Comparison of ENCODE assay signal across 1 cellular context in genomic region chr1:28512058-28512611, GRCh38.
TF ChIP-seq lines count a peak whose summit lies in the region.

No MANE protein-coding gene starts in this region.

TF ChIP-seq in K562, 482 proteins besides CTCF, POLR2A, EP300 and RAD21 (continued from another document and continues in another):
- TF ChIP-seq, protein P1, sequence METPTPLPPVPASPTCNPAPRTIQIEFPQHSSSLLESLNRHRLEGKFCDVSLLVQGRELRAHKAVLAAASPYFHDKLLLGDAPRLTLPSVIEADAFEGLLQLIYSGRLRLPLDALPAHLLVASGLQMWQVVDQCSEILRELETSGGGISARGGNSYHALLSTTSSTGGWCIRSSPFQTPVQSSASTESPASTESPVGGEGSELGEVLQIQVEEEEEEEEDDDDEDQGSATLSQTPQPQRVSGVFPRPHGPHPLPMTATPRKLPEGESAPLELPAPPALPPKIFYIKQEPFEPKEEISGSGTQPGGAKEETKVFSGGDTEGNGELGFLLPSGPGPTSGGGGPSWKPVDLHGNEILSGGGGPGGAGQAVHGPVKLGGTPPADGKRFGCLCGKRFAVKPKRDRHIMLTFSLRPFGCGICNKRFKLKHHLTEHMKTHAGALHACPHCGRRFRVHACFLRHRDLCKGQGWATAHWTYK (CRISPR knock-in tag; IDR thresholded peaks at IDR 0.05) = no peak
- TF ChIP-seq ZNF830 (CRISPR knock-in tag; IDR thresholded peaks at IDR 0.05) (no peak), EWSR1 (IDR thresholded peaks at IDR 0.05; ENCODE audit: borderline replicate concordance, low read depth, partially characterized antibody) (peak; percentile 95), ZNF444 (CRISPR knock-in tag; IDR thresholded peaks at IDR 0.05) (no peak), ZNF780A (CRISPR knock-in tag; IDR thresholded peaks at IDR 0.05) (no peak), ZNF764 (CRISPR knock-in tag; IDR thresholded peaks at IDR 0.05; ENCODE audit: low read depth) (no peak), POLR2G (IDR thresholded peaks at IDR 0.05; ENCODE audit: low read depth, low read length) (peak; percentile 54; the same call in 1 of the 2 replicates), NR2C1 (IDR thresholded peaks at IDR 0.05) (no peak), NR2C1 (tag; IDR thresholded peaks at IDR 0.05) (no peak), ZNF134 (CRISPR knock-in tag; conservative IDR thresholded peaks at IDR 0.05) (no peak), PRMT5 (CRISPR knock-in tag; IDR thresholded peaks at IDR 0.05) (no peak), ZBTB43 (CRISPR knock-in tag; IDR thresholded peaks at IDR 0.05) (no peak), NR2F6 (CRISPR knock-in tag; IDR thresholded peaks at IDR 0.05) (no peak), ILK (tag; IDR thresholded peaks at IDR 0.05; ENCODE audit: borderline replicate concordance, low read depth) (no peak), PHF21A (IDR thresholded peaks at IDR 0.05; ENCODE audit: borderline replicate concordance, low read depth) (0 out of 2 replicates have a peak, but pooled peaks have one; percentile 5), TOE1 (IDR thresholded peaks at IDR 0.05; ENCODE audit: borderline replicate concordance) (no peak), TOE1 (CRISPR knock-in tag; IDR thresholded peaks at IDR 0.05; ENCODE audit: borderline replicate concordance, low read depth) (no peak), SLC30A9 (CRISPR knock-in tag; IDR thresholded peaks at IDR 0.05) (no peak), NUFIP1 (IDR thresholded peaks at IDR 0.05; ENCODE audit: partially characterized antibody) (no peak), CHD2 (IDR thresholded peaks at IDR 0.05; ENCODE audit: low read depth, low read length) (peak; percentile 64), HEY1 (CRISPR knock-in tag; IDR thresholded peaks at IDR 0.05; ENCODE audit: borderline replicate concordance) (no peak), RBM34 (IDR thresholded peaks at IDR 0.05; ENCODE audit: borderline replicate concordance, insufficient read depth, low read length) (no peak), PML (IDR thresholded peaks at IDR 0.05; ENCODE audit: low read length) (peak; percentile 9; the same call in 1 of the 2 replicates), ZBTB49 (CRISPR knock-in tag; IDR thresholded peaks at IDR 0.05; ENCODE audit: borderline replicate concordance) (no peak), CHD1 (IDR thresholded peaks at IDR 0.05; ENCODE audit: low read length) (no peak), SMC3 (conservative IDR thresholded peaks at IDR 0.05; ENCODE audit: insufficient read depth, low read depth, low read length) (no peak), ZC3H4 (CRISPR knock-in tag; IDR thresholded peaks at IDR 0.05; ENCODE audit: borderline replicate concordance) (no peak), U2AF2 (optimal IDR thresholded peaks at IDR 0.05; ENCODE audit: low read depth, low read length) (no peak), E2F5 (CRISPR knock-in tag; IDR thresholded peaks at IDR 0.05) (no peak), POLR2B (IDR thresholded peaks at IDR 0.05; ENCODE audit: low read depth, partially characterized antibody) (peak; percentile 43), FOXJ2 (tag; IDR thresholded peaks at IDR 0.05) (no peak), SRSF3 (IDR thresholded peaks at IDR 0.05; ENCODE audit: insufficient read depth, low read length) (no peak), NFE2L1 (tag; IDR thresholded peaks at IDR 0.05; ENCODE audit: borderline replicate concordance, low read depth) (no peak), ZBTB7A (IDR thresholded peaks at IDR 0.05; ENCODE audit: borderline replicate concordance, control insufficient read depth, low read depth, low read length) (no peak), ESRRB (CRISPR knock-in tag; IDR thresholded peaks at IDR 0.05; ENCODE audit: borderline replicate concordance) (peak; percentile 73; the same call in 1 of the 2 replicates), CBX5 (IDR thresholded peaks at IDR 0.05; ENCODE audit: borderline replicate concordance, low read depth) (no peak), KDM1A (IDR thresholded peaks at IDR 0.05) (no peak), ZNF23 (CRISPR knock-in tag; IDR thresholded peaks at IDR 0.05) (no peak), POU5F1 (IDR thresholded peaks at IDR 0.05; ENCODE audit: borderline replicate concordance, low read depth, low read length, partially characterized antibody) (no peak), ZSCAN32 (CRISPR knock-in tag; IDR thresholded peaks at IDR 0.05) (no peak), FIP1L1 (IDR thresholded peaks at IDR 0.05; ENCODE audit: low read depth, low read length, poor library complexity, severe bottlenecking) (peak; percentile 24), CREM (IDR thresholded peaks at IDR 0.05; ENCODE audit: low read depth) (no peak), CHD4 (IDR thresholded peaks at IDR 0.05; ENCODE audit: insufficient read depth, insufficient replicate concordance, low read depth, low read length, poor library complexity, severe bottlenecking) (no peak), HNRNPUL1 (IDR thresholded peaks at IDR 0.05; ENCODE audit: low read length) (0 out of 2 replicates have a peak, but pooled peaks have one; percentile 74), BRD4 (IDR thresholded peaks at IDR 0.05) (0 out of 2 replicates have a peak, but pooled peaks have one; percentile 20), THRA (IDR thresholded peaks at IDR 0.05) (no peak), ZNF717 (CRISPR knock-in tag; IDR thresholded peaks at IDR 0.05) (no peak)
- TF ChIP-seq, protein P2, sequence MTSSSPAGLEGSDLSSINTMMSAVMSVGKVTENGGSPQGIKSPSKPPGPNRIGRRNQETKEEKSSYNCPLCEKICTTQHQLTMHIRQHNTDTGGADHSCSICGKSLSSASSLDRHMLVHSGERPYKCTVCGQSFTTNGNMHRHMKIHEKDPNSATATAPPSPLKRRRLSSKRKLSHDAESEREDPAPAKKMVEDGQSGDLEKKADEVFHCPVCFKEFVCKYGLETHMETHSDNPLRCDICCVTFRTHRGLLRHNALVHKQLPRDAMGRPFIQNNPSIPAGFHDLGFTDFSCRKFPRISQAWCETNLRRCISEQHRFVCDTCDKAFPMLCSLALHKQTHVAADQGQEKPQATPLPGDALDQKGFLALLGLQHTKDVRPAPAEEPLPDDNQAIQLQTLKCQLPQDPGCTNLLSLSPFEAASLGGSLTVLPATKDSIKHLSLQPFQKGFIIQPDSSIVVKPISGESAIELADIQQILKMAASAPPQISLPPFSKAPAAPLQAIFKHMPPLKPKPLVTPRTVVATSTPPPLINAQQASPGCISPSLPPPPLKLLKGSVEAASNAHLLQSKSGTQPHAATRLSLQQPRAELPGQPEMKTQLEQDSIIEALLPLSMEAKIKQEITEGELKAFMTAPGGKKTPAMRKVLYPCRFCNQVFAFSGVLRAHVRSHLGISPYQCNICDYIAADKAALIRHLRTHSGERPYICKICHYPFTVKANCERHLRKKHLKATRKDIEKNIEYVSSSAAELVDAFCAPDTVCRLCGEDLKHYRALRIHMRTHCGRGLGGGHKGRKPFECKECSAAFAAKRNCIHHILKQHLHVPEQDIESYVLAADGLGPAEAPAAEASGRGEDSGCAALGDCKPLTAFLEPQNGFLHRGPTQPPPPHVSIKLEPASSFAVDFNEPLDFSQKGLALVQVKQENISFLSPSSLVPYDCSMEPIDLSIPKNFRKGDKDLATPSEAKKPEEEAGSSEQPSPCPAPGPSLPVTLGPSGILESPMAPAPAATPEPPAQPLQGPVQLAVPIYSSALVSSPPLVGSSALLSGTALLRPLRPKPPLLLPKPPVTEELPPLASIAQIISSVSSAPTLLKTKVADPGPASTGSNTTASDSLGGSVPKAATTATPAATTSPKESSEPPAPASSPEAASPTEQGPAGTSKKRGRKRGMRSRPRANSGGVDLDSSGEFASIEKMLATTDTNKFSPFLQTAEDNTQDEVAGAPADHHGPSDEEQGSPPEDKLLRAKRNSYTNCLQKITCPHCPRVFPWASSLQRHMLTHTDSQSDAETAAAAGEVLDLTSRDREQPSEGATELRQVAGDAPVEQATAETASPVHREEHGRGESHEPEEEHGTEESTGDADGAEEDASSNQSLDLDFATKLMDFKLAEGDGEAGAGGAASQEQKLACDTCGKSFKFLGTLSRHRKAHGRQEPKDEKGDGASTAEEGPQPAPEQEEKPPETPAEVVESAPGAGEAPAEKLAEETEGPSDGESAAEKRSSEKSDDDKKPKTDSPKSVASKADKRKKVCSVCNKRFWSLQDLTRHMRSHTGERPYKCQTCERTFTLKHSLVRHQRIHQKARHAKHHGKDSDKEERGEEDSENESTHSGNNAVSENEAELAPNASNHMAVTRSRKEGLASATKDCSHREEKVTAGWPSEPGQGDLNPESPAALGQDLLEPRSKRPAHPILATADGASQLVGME (CRISPR knock-in tag; IDR thresholded peaks at IDR 0.05) = no peak
- TF ChIP-seq, protein P3, sequence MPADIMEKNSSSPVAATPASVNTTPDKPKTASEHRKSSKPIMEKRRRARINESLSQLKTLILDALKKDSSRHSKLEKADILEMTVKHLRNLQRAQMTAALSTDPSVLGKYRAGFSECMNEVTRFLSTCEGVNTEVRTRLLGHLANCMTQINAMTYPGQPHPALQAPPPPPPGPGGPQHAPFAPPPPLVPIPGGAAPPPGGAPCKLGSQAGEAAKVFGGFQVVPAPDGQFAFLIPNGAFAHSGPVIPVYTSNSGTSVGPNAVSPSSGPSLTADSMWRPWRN (IDR thresholded peaks at IDR 0.05; ENCODE audit: low read depth) = no peak
- TF ChIP-seq, protein P4, sequence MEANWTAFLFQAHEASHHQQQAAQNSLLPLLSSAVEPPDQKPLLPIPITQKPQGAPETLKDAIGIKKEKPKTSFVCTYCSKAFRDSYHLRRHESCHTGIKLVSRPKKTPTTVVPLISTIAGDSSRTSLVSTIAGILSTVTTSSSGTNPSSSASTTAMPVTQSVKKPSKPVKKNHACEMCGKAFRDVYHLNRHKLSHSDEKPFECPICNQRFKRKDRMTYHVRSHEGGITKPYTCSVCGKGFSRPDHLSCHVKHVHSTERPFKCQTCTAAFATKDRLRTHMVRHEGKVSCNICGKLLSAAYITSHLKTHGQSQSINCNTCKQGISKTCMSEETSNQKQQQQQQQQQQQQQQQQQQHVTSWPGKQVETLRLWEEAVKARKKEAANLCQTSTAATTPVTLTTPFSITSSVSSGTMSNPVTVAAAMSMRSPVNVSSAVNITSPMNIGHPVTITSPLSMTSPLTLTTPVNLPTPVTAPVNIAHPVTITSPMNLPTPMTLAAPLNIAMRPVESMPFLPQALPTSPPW (CRISPR knock-in tag; IDR thresholded peaks at IDR 0.05) = no peak
- TF ChIP-seq, protein P5, sequence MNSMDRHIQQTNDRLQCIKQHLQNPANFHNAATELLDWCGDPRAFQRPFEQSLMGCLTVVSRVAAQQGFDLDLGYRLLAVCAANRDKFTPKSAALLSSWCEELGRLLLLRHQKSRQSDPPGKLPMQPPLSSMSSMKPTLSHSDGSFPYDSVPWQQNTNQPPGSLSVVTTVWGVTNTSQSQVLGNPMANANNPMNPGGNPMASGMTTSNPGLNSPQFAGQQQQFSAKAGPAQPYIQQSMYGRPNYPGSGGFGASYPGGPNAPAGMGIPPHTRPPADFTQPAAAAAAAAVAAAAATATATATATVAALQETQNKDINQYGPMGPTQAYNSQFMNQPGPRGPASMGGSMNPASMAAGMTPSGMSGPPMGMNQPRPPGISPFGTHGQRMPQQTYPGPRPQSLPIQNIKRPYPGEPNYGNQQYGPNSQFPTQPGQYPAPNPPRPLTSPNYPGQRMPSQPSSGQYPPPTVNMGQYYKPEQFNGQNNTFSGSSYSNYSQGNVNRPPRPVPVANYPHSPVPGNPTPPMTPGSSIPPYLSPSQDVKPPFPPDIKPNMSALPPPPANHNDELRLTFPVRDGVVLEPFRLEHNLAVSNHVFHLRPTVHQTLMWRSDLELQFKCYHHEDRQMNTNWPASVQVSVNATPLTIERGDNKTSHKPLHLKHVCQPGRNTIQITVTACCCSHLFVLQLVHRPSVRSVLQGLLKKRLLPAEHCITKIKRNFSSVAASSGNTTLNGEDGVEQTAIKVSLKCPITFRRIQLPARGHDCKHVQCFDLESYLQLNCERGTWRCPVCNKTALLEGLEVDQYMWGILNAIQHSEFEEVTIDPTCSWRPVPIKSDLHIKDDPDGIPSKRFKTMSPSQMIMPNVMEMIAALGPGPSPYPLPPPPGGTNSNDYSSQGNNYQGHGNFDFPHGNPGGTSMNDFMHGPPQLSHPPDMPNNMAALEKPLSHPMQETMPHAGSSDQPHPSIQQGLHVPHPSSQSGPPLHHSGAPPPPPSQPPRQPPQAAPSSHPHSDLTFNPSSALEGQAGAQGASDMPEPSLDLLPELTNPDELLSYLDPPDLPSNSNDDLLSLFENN (IDR thresholded peaks at IDR 0.05; ENCODE audit: low read depth in 2 of 2, low read length in 2 of 2) = no peak
